ENCODE assay signal across 11 cellular contexts in the genomic region with DNA sequence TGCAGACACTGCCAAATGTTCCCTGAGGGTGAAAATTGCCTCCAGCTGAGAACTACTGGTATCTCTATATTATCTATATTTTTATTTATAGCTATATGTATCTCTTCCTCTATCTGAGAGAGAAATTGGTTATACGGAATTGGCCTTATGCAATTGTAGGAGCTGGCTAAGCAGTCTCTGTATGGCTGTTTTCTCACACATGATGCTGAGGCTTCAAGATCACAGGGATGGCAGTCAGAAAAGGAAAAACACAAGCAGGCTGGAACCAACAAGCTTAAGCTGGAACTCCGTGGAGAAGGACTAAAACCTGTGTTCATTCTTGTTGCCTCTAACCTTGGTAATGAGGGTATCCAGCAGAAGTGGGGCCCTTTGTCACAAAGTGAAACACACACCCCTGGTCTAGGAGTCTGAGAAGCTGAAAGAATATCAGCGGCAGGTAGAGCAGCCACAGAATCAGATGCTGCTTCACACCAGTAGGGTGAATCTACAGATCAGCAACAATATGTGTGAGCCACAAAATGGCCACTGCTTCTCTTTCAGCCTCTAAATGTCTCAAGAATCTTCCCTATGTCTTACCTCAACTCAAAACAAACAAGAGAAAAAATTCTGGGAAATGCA.
DNase-seq lines count a peak whose midpoint lies in the region; ATAC-seq and TF ChIP-seq lines count a peak whose summit lies in the region.
"Had no signal": no experiment of that assay in that cellular context is flagged by ENCODE, and none has a peak within 500 bp of the region (broad histone marks: within the 10 kb centered on the region; RNA-seq: fewer than 3 reads in every experiment).

No MANE protein-coding gene starts in this region.

- ATAC-seq in activated T-cell treated with anti-CD3 and anti-CD28 coated beads, Interleukin-2, amount 50 U/mL, for 72 hours (replicated peaks in 1 of 2): peak; percentile 55 to 61
- ATAC-seq in stimulated activated naive CD8-positive, alpha-beta T cell treated with anti-CD3 and anti-CD28 coated beads, Interleukin-15, Interleukin-2, amounts not matched to agents 100 U/mL and 50 U/mL, for 24 hours: peak; percentile 24
- no peak for ATAC-seq in left lung
- ATAC-seq: left ventricle myocardium superior had no signal

- no peak overlapping the region for H3K27ac ChIP-seq in left lung

- TF ChIP-seq CTCF in left lung (IDR thresholded peaks at IDR 0.05): no peak

- peak overlapping the region; percentile 42 to 78 for H3K4me3 Mint-ChIP-seq in activated T-cell treated with anti-CD3 and anti-CD28 coated beads, Interleukin-2, amount 50 U/mL, for 72 hours
- H3K4me3 Mint-ChIP-seq in IgD-negative memory B cell: peak overlapping the region in 3 of 4 donors; percentile 12 to 82 (median 71)
- H3K4me3 Mint-ChIP-seq in activated naive CD4-positive, alpha-beta T cell treated with anti-CD3 and anti-CD28 coated beads, Interleukin-2, amount 10 ng/mL, durations not matched to agents 7 days and 5 days: no peak overlapping the region

- H3K27me3 ChIP-seq in left lung: no peaks in the 10 kb centered on the region

- H3K9me3 Mint-ChIP-seq in activated T-cell treated with anti-CD3 and anti-CD28 coated beads, Interleukin-2, amount 50 U/mL, for 72 hours: peaks cover 3% of the 10 kb centered on the region in 2 donors
- H3K9me3 Mint-ChIP-seq in IgD-negative memory B cell: peaks cover 0 to 3% (median 0%) of the 10 kb centered on the region in 3 donors
- H3K9me3 Mint-ChIP-seq in activated naive CD4-positive, alpha-beta T cell treated with anti-CD3 and anti-CD28 coated beads, Interleukin-2, amount 10 ng/mL, durations not matched to agents 7 days and 5 days: peaks cover 15% of the 10 kb centered on the region

- intact Hi-C loops in left lung (cut with DNase I): no loop called here

- H3K4me1 ChIP-seq in left lung: no peaks in the 10 kb centered on the region

- H3K9me3 ChIP-seq in left lung: no peaks in the 10 kb centered on the region

- CTCF ChIA-PET in activated naive CD4-positive, alpha-beta T cell treated with anti-CD3 and anti-CD28 coated beads, Interleukin-2, amount 10 ng/mL, durations not matched to agents 7 days and 5 days (lab: Charles Lee): no interaction called here

- no peaks in the 10 kb centered on the region for H3K36me3 ChIP-seq in left lung

- peak overlapping the region; percentile 99 for H3K27ac Mint-ChIP-seq in activated T-cell treated with anti-CD3 and anti-CD28 coated beads, Interleukin-2, amount 50 U/mL, for 72 hours
- peak overlapping the region; percentile 82 to 96 (median 94) for H3K27ac Mint-ChIP-seq in IgD-negative memory B cell
- peak overlapping the region; percentile 96 for H3K27ac Mint-ChIP-seq in activated naive CD4-positive, alpha-beta T cell treated with anti-CD3 and anti-CD28 coated beads, Interleukin-2, amount 10 ng/mL, durations not matched to agents 7 days and 5 days

- H3K4me1 Mint-ChIP-seq in activated T-cell treated with anti-CD3 and anti-CD28 coated beads, Interleukin-2, amount 50 U/mL, for 72 hours (ENCODE audit: low read depth): peaks cover 93% of the 10 kb centered on the region
- peaks cover 46 to 78% (median 65%) of the 10 kb centered on the region in 3 donors for H3K4me1 Mint-ChIP-seq in IgD-negative memory B cell
- peaks cover 92% of the 10 kb centered on the region for H3K4me1 Mint-ChIP-seq in activated naive CD4-positive, alpha-beta T cell treated with anti-CD3 and anti-CD28 coated beads, Interleukin-2, amount 10 ng/mL, durations not matched to agents 7 days and 5 days

- H3K27me3 Mint-ChIP-seq in activated T-cell treated with anti-CD3 and anti-CD28 coated beads, Interleukin-2, amount 50 U/mL, for 72 hours (ENCODE audit: low read depth): no peaks in the 10 kb centered on the region
- H3K27me3 Mint-ChIP-seq in IgD-negative memory B cell: no peaks in the 10 kb centered on the region
- no peaks in the 10 kb centered on the region for H3K27me3 Mint-ChIP-seq in activated naive CD4-positive, alpha-beta T cell treated with anti-CD3 and anti-CD28 coated beads, Interleukin-2, amount 10 ng/mL, durations not matched to agents 7 days and 5 days

- H3K36me3 Mint-ChIP-seq in activated T-cell treated with anti-CD3 and anti-CD28 coated beads, Interleukin-2, amount 50 U/mL, for 72 hours (ENCODE audit: insufficient read depth in 2 of 2): peaks cover 0 to 9% of the 10 kb centered on the region in 2 donors
- peaks cover 4% of the 10 kb centered on the region for H3K36me3 Mint-ChIP-seq in IgD-negative memory B cell
- H3K36me3 Mint-ChIP-seq in activated naive CD4-positive, alpha-beta T cell treated with anti-CD3 and anti-CD28 coated beads, Interleukin-2, amount 10 ng/mL, durations not matched to agents 7 days and 5 days: peaks cover 24% of the 10 kb centered on the region

- peak in 1 of 2 donors; percentile 12 for DNase-seq in activated T-cell treated with anti-CD3 and anti-CD28 coated beads, Interleukin-2, amount 50 U/mL, for 72 hours
- DNase-seq in activated T-cell treated with anti-CD3 and anti-CD28 coated beads, Interleukin-2, amount 50 U/mL, for 1 hour: no peak
- DNase-seq in activated naive CD4-positive, alpha-beta T cell treated with anti-CD3 and anti-CD28 coated beads, Interleukin-2, amount 10 ng/mL, durations not matched to agents 7 days and 5 days: peak; percentile 32
- DNase-seq in stimulated activated naive CD8-positive, alpha-beta T cell treated with anti-CD3 and anti-CD28 coated beads, Interleukin-15, Interleukin-2, amounts not matched to agents 100 U/mL and 50 U/mL, for 24 hours: no peak
- DNase-seq in hippocampal formation (lab: John Stamatoyannopoulos, UW): no peak
- no peak for DNase-seq in left lung
- DNase-seq in ureter (ENCODE audit: low spot score): no peak
- DNase-seq: left ventricle myocardium superior; NCI-H2227 treated with DMSO at 0.1 percent for 48 hours; stimulated activated CD4-positive, alpha-beta T cell treated with anti-CD3 and anti-CD28 coated beads, Interleukin-2, amount 100 ng/mL, for 24 hours had no signal

- H3K4me3 ChIP-seq in left lung: no peak overlapping the region
